In genomic region chr5:174157048-174157447, GRCh38 we compare ENCODE assay signal across 24 cellular contexts.
"Had no signal": no experiment of that assay in that cellular context is flagged by ENCODE, and none has a peak within 500 bp of the region (broad histone marks: within the 10 kb centered on the region; RNA-seq: fewer than 3 reads in every experiment).

No MANE protein-coding gene starts in this region.

- H3K27me3 ChIP-seq: colonic mucosa, neural progenitor cell, sigmoid colon, thyroid gland had no signal

- H2AFZ ChIP-seq: neural progenitor cell had no signal

- DNase-seq: colonic mucosa; dermis blood vessel endothelial cell; effector memory CD4-positive, alpha-beta T cell; erythroblast; esophagus squamous epithelium; hypothalamus; immature natural killer cell; left ventricle myocardium superior; lower lobe of right lung; naive B cell; nucleus accumbens; psoas muscle; right cardiac atrium; sigmoid colon; stimulated activated CD4-positive, alpha-beta T cell treated with anti-CD3 and anti-CD28 coated beads, Interleukin-2, amount 100 ng/mL, for 24 hours; stimulated activated CD4-positive, alpha-beta T cell treated with anti-CD3 and anti-CD28 coated beads, Interleukin-4, amount 100 ng/mL, for 24 hours; stimulated activated naive CD4-positive, alpha-beta T cell treated with Interleukin-2 at 50 U/mL for 16 hours; stomach; thyroid gland had no signal

- H3K27ac Mint-ChIP-seq: immature natural killer cell; memory B cell; neural progenitor cell; stimulated activated effector memory CD8-positive, alpha-beta T cell treated with anti-CD3 and anti-CD28 coated beads, Interleukin-12 subunit alpha, Interleukin-12 subunit beta, amount 100 ng/mL, for 72 hours; type B pancreatic cell had no signal

- H3K9me3 ChIP-seq: colonic mucosa, esophagus squamous epithelium, psoas muscle, sigmoid colon, thyroid gland had no signal

- H3K4me2 ChIP-seq: neural progenitor cell had no signal

- H3K4me3 Mint-ChIP-seq: immature natural killer cell; memory B cell; naive B cell; nephron; neural progenitor cell; stimulated activated effector memory CD8-positive, alpha-beta T cell treated with anti-CD3 and anti-CD28 coated beads, Interleukin-12 subunit alpha, Interleukin-12 subunit beta, amount 100 ng/mL, for 72 hours; type B pancreatic cell had no signal

- H3K36me3 ChIP-seq: colonic mucosa, esophagus squamous epithelium, lower lobe of right lung, neural progenitor cell, sigmoid colon, stomach, thyroid gland had no signal

- H3K27ac ChIP-seq: colonic mucosa, esophagus squamous epithelium, lower lobe of right lung, neural progenitor cell, psoas muscle, sigmoid colon, stomach, thyroid gland had no signal

- H3K36me3 Mint-ChIP-seq: immature natural killer cell; memory B cell; stimulated activated effector memory CD8-positive, alpha-beta T cell treated with anti-CD3 and anti-CD28 coated beads, Interleukin-12 subunit alpha, Interleukin-12 subunit beta, amount 100 ng/mL, for 72 hours; type B pancreatic cell had no signal

- H3K4me1 Mint-ChIP-seq: immature natural killer cell; memory B cell; naive B cell; nephron; neural progenitor cell; stimulated activated effector memory CD8-positive, alpha-beta T cell treated with anti-CD3 and anti-CD28 coated beads, Interleukin-12 subunit alpha, Interleukin-12 subunit beta, amount 100 ng/mL, for 72 hours had no signal

- H3K4me3 ChIP-seq: colonic mucosa, esophagus squamous epithelium, lower lobe of right lung, neural progenitor cell, psoas muscle, sigmoid colon, stomach, thyroid gland had no signal

- H3K9ac ChIP-seq: neural progenitor cell had no signal

- H3K9me3 Mint-ChIP-seq: type B pancreatic cell had no signal

- ATAC-seq: left ventricle myocardium superior; lower lobe of right lung; psoas muscle; right cardiac atrium; stimulated activated effector memory CD8-positive, alpha-beta T cell treated with anti-CD3 and anti-CD28 coated beads, Interleukin-12 subunit alpha, Interleukin-12 subunit beta, amount 100 ng/mL, for 72 hours had no signal

- H3K4me1 ChIP-seq: colonic mucosa, esophagus squamous epithelium, lower lobe of right lung, neural progenitor cell, psoas muscle, sigmoid colon, stomach, thyroid gland had no signal
